In genomic region chr7:8185907-8186306, GRCh38 we compare ENCODE assay signal across 18 cellular contexts.
DNase-seq lines count a peak whose midpoint lies in the region; ATAC-seq and TF ChIP-seq lines count a peak whose summit lies in the region.
"Had no signal": no experiment of that assay in that cellular context is flagged by ENCODE, and none has a peak within 500 bp of the region (broad histone marks: within the 10 kb centered on the region; RNA-seq: fewer than 3 reads in every experiment).

No MANE protein-coding gene starts in this region.

- no peak for ATAC-seq in activated T-cell treated with anti-CD3 and anti-CD28 coated beads, Interleukin-2, amount 50 U/mL, for 72 hours (replicated peaks in 1 of 2)
- no peak for ATAC-seq in central memory CD8-positive, alpha-beta T cell (replicated peaks; ENCODE audit: extremely low read depth, poor library complexity, severe bottlenecking)
- ATAC-seq in upper lobe of right lung, result peak; percentile 78

- H3K9me3 ChIP-seq in upper lobe of right lung (no peaks in the 10 kb centered on the region), mesenchymal stem cell (ENCODE audit: control insufficient read depth, low read length) (no peaks in the 10 kb centered on the region)
- H3K9me3 ChIP-seq: breast epithelium, heart left ventricle, upper lobe of left lung had no signal

- no peak overlapping the region for H3K9ac ChIP-seq in mesenchymal stem cell (ENCODE audit: low read length)

- no peak overlapping the region for H3K18ac ChIP-seq in mesenchymal stem cell (ENCODE audit: low read depth in 1 of 2, low read length in 2 of 2)

- intact Hi-C loops in upper lobe of right lung (cut with DNase I), result no loop called here

- H3K4me1 ChIP-seq in upper lobe of right lung (no peaks in the 10 kb centered on the region), mesenchymal stem cell (ENCODE audit: control insufficient read depth, insufficient read depth, low read depth, low read length) (no peaks in the 10 kb centered on the region)
- H3K4me1 ChIP-seq: breast epithelium had no signal

- H3K27me3 Mint-ChIP-seq in activated T-cell treated with anti-CD3 and anti-CD28 coated beads, Interleukin-2, amount 50 U/mL, for 72 hours (ENCODE audit: low read depth), result no peaks in the 10 kb centered on the region
- H3K27me3 Mint-ChIP-seq in central memory CD8-positive, alpha-beta T cell, result no peaks in the 10 kb centered on the region
- H3K27me3 Mint-ChIP-seq: CD4-positive, CD25-positive, alpha-beta regulatory T cell had no signal

- H2AFZ ChIP-seq in mesenchymal stem cell (ENCODE audit: low read depth, low read length), result no peak overlapping the region

- no peak for DNase-seq in activated T-cell treated with anti-CD3 and anti-CD28 coated beads, Interleukin-2, amount 50 U/mL, for 72 hours
- DNase-seq in activated T-cell treated with anti-CD3 and anti-CD28 coated beads for 4 hours (no peak), NOMO-1 (lab: John Stamatoyannopoulos, UW; ENCODE audit: unreplicated experiment in 2 of 2) (peak; percentile 44 to 77), upper lobe of right lung (no peak), mesenchymal stem cell (no peak), NCI-H510A (lab: John Stamatoyannopoulos, UW) (no peak)
- DNase-seq in central memory CD8-positive, alpha-beta T cell (ENCODE audit: low spot score in 2 of 2), result no peak
- DNase-seq in stimulated activated CD4-positive, alpha-beta T cell treated with anti-CD3 and anti-CD28 coated beads, Interleukin-2, amount 100 ng/mL, for 24 hours, result no peak
- DNase-seq: activated CD4-positive, CD25-positive, alpha-beta regulatory T cell; CD4-positive, CD25-positive, alpha-beta regulatory T cell; heart left ventricle; NCI-H2081 treated with DMSO at 0.1 percent for 48 hours; NCI-H526 treated with DMSO at 0.1 percent for 48 hours; stimulated activated naive CD4-positive, alpha-beta T cell treated with Interleukin-2 at 50 U/mL for 16 hours; upper lobe of left lung had no signal

- no peak overlapping the region for H3K14ac ChIP-seq in mesenchymal stem cell (ENCODE audit: low read length in 2 of 2)

- no peaks in the 10 kb centered on the region for H3K9me3 Mint-ChIP-seq in activated T-cell treated with anti-CD3 and anti-CD28 coated beads, Interleukin-2, amount 50 U/mL, for 72 hours
- no peaks in the 10 kb centered on the region for H3K9me3 Mint-ChIP-seq in central memory CD8-positive, alpha-beta T cell
- H3K9me3 Mint-ChIP-seq: activated T-helper 1 cell treated with anti-CD3 and anti-CD28 coated beads, Interleukin-12 subunit alpha, Interleukin-12 subunit beta, Interleukin-2, Interleukin-4 antibody, amounts not matched to agents 30 ng/mL and 10 ng/mL and 1 ng/mL, durations not matched to agents 14 hours and 24 hours and 36 hours; nephron had no signal

- no peak overlapping the region for H2BK15ac ChIP-seq in mesenchymal stem cell (ENCODE audit: low read depth, poor library complexity, severe bottlenecking)

- no peaks in the 10 kb centered on the region for H3K79me1 ChIP-seq in mesenchymal stem cell (replicated peaks; ENCODE audit: low read length, poor library complexity, severe bottlenecking)

- H2BK12ac ChIP-seq in mesenchymal stem cell (ENCODE audit: low read length in 2 of 2), result no peak overlapping the region

- H3K4me1 Mint-ChIP-seq in activated T-cell treated with anti-CD3 and anti-CD28 coated beads, Interleukin-2, amount 50 U/mL, for 72 hours (ENCODE audit: low read depth), result peaks cover 11% of the 10 kb centered on the region
- H3K4me1 Mint-ChIP-seq in central memory CD8-positive, alpha-beta T cell, result peaks cover 32% of the 10 kb centered on the region

- no peak overlapping the region for H3K4me3 ChIP-seq in upper lobe of right lung
- no peak overlapping the region for H3K4me3 ChIP-seq in mesenchymal stem cell (ENCODE audit: insufficient read depth in 1 of 2, low read depth in 1 of 2, low read length in 2 of 2)
- H3K4me3 ChIP-seq: breast epithelium, heart left ventricle, upper lobe of left lung had no signal

- no peak overlapping the region for H2AK5ac ChIP-seq in mesenchymal stem cell (ENCODE audit: low read length, severe bottlenecking)

- H3K36me3 ChIP-seq in upper lobe of right lung (no peaks in the 10 kb centered on the region), mesenchymal stem cell (ENCODE audit: control insufficient read depth in 1 of 2, insufficient read depth in 2 of 2, low read depth in 1 of 2, low read length in 2 of 2) (no peaks in the 10 kb centered on the region)
- H3K36me3 ChIP-seq: breast epithelium, upper lobe of left lung had no signal

- no peak overlapping the region for H2BK120ac ChIP-seq in mesenchymal stem cell (ENCODE audit: low read depth, low read length)

- H3K27ac Mint-ChIP-seq in activated T-cell treated with anti-CD3 and anti-CD28 coated beads, Interleukin-2, amount 50 U/mL, for 72 hours, result peak overlapping the region; percentile 20
- peak overlapping the region; percentile 11 for H3K27ac Mint-ChIP-seq in central memory CD8-positive, alpha-beta T cell (ENCODE audit: low read depth)
- H3K27ac Mint-ChIP-seq: activated T-helper 1 cell treated with anti-CD3 and anti-CD28 coated beads, Interleukin-12 subunit alpha, Interleukin-12 subunit beta, Interleukin-2, Interleukin-4 antibody, amounts not matched to agents 30 ng/mL and 10 ng/mL and 1 ng/mL, durations not matched to agents 14 hours and 24 hours and 36 hours; nephron had no signal

- no peak overlapping the region for H4K91ac ChIP-seq in mesenchymal stem cell (ENCODE audit: low read length)

- no peak overlapping the region for H3K4me3 Mint-ChIP-seq in activated T-cell treated with anti-CD3 and anti-CD28 coated beads, Interleukin-2, amount 50 U/mL, for 72 hours
- no peak overlapping the region for H3K4me3 Mint-ChIP-seq in central memory CD8-positive, alpha-beta T cell
- H3K4me3 Mint-ChIP-seq: activated T-helper 1 cell treated with anti-CD3 and anti-CD28 coated beads, Interleukin-12 subunit alpha, Interleukin-12 subunit beta, Interleukin-2, Interleukin-4 antibody, amounts not matched to agents 30 ng/mL and 10 ng/mL and 1 ng/mL, durations not matched to agents 14 hours and 24 hours and 36 hours; nephron had no signal

- H3K4ac ChIP-seq in mesenchymal stem cell (ENCODE audit: low read depth in 1 of 2, low read length in 2 of 2), result no peak overlapping the region

- H3K4me2 ChIP-seq in mesenchymal stem cell (ENCODE audit: low read length, poor library complexity, severe bottlenecking), result no peak overlapping the region

- no peak for TF ChIP-seq CTCF in upper lobe of right lung (IDR thresholded peaks at IDR 0.05)

- WGBS in mesenchymal stem cell, result 79% methylated on average over 2 of the region's 3 CpGs

- no peak overlapping the region for H2BK5ac ChIP-seq in mesenchymal stem cell (ENCODE audit: low read depth, low read length, poor library complexity, severe bottlenecking)

- H4K8ac ChIP-seq in mesenchymal stem cell (ENCODE audit: low read length), result no peak overlapping the region

- H3K27me3 ChIP-seq in upper lobe of right lung (no peaks in the 10 kb centered on the region), mesenchymal stem cell (ENCODE audit: control insufficient read depth in 1 of 2, insufficient read depth in 1 of 2, low read length in 2 of 2) (no peaks in the 10 kb centered on the region)
- H3K27me3 ChIP-seq: breast epithelium, heart left ventricle, upper lobe of left lung had no signal

- H3K27ac ChIP-seq in upper lobe of right lung (no peak overlapping the region), mesenchymal stem cell (ENCODE audit: low read length, poor library complexity, severe bottlenecking) (no peak overlapping the region)
- H3K27ac ChIP-seq: breast epithelium, heart left ventricle, upper lobe of left lung had no signal

- no peak overlapping the region for H3K23ac ChIP-seq in mesenchymal stem cell (ENCODE audit: low read length in 2 of 2)

- H3K36me3 Mint-ChIP-seq in activated T-cell treated with anti-CD3 and anti-CD28 coated beads, Interleukin-2, amount 50 U/mL, for 72 hours (ENCODE audit: insufficient read depth in 2 of 2), result no peaks in the 10 kb centered on the region
- no peaks in the 10 kb centered on the region for H3K36me3 Mint-ChIP-seq in central memory CD8-positive, alpha-beta T cell (ENCODE audit: insufficient read depth)
- H3K36me3 Mint-ChIP-seq: CD4-positive, CD25-positive, alpha-beta regulatory T cell had no signal

Comparison
In these comparisons a context has a peak if more than half of its experiments do, and no peak if none do; other contexts are left out.
1. DNase-seq: peak in NOMO-1 (2 of 2); none in activated T-cell treated with anti-CD3 and anti-CD28 coated beads, Interleukin-2, amount 50 U/mL, for 72 hours (0 of 2), activated T-cell treated with anti-CD3 and anti-CD28 coated beads for 4 hours (single experiment), central memory CD8-positive, alpha-beta T cell (0 of 2), upper lobe of right lung (single experiment), stimulated activated CD4-positive, alpha-beta T cell treated with anti-CD3 and anti-CD28 coated beads, Interleukin-2, amount 100 ng/mL, for 24 hours (0 of 2), mesenchymal stem cell (single experiment) and NCI-H510A (single experiment).